8 cellular contexts compared by ENCODE assay signal in genomic region chrX:56946201-56946600, GRCh38. TPM values are rescaled to one million over a fixed set of nuclear protein-coding genes. Genes with fewer than 3 reads are reported as not detected.
DNase-seq lines count a peak whose midpoint lies in the region; ATAC-seq and TF ChIP-seq lines count a peak whose summit lies in the region.
"Not testable (repeated sequence)": the region's sequence is repeated elsewhere in the genome, so short reads cannot be mapped to it uniquely, and the experiment has no call there.
"Had no signal": no experiment of that assay in that cellular context is flagged by ENCODE, and none has a peak within 500 bp of the region (broad histone marks: within the 10 kb centered on the region; RNA-seq: fewer than 3 reads in every experiment).

No MANE protein-coding gene starts in this region.

- not testable (repeated sequence) for H3K18ac ChIP-seq in IMR-90 (ENCODE audit: low read depth, low read length)

- TF ChIP-seq POLR2A in IMR-90 (IDR thresholded peaks at IDR 0.05; ENCODE audit: low read depth, low read length) = not testable (repeated sequence)

- no CpG with 5 or more reads among the region's 2 CpGs for WGBS in IMR-90 (ENCODE audit: extremely low coverage in 2 of 2, insufficient read length in 1 of 2), 2 experiments

- H3K36me3 ChIP-seq in IMR-90 (ENCODE audit: control insufficient read depth, insufficient read depth, low read length); PC-9 (ENCODE audit: low read depth): not testable (repeated sequence)

- H3K27me3 ChIP-seq in IMR-90 (ENCODE audit: control insufficient read depth, insufficient read depth, low read length); PC-9 (ENCODE audit: insufficient read depth, low read depth): not testable (repeated sequence)

- POLR2A ChIA-PET in IMR-90 (lab: Charles Lee; ENCODE audit: unreplicated experiment) = not testable (repeated sequence)
- POLR2A ChIA-PET in PC-9 (lab: Charles Lee; ENCODE audit: unreplicated experiment) = interaction anchor here (0.6 kb wide), 1 partner anchor 1933 kb away, joined by 3 read pairs; no protein-coding TSS in a partner anchor

- not testable (repeated sequence) for H3K9me3 ChIP-seq in IMR-90 (ENCODE audit: control insufficient read depth, insufficient read depth, low read length); PC-9 (ENCODE audit: insufficient read depth, low read depth)

- H3K4ac ChIP-seq in IMR-90 (ENCODE audit: low read depth, low read length) = not testable (repeated sequence)

- not testable (repeated sequence) for H2BK120ac ChIP-seq in IMR-90 (ENCODE audit: low read depth, low read length)

- not testable (repeated sequence) for H3K79me2 ChIP-seq in PC-9 (ENCODE audit: low read depth)

- not testable (repeated sequence) for H3K4me1 ChIP-seq in IMR-90 (ENCODE audit: control insufficient read depth, insufficient read depth, low read length); PC-9 (replicated peaks; ENCODE audit: insufficient read depth)

- not testable (repeated sequence) for H2BK5ac ChIP-seq in IMR-90 (ENCODE audit: low read depth, low read length, poor library complexity, severe bottlenecking)

- not testable (repeated sequence) for H2BK15ac ChIP-seq in IMR-90 (ENCODE audit: low read depth, low read length)

- not testable (repeated sequence) for H2AK5ac ChIP-seq in IMR-90 (ENCODE audit: low read depth, low read length)

- H4K91ac ChIP-seq in IMR-90 (ENCODE audit: insufficient read depth, low read depth, low read length) = not testable (repeated sequence)

- intact Hi-C loops in IMR-90 (cut with micrococcal nuclease); PC-9 (cut with micrococcal nuclease; ENCODE audit: unreplicated experiment): not testable (repeated sequence)

- H4K8ac ChIP-seq in IMR-90 (ENCODE audit: low read depth in 2 of 2, low read length in 2 of 2) = not testable (repeated sequence)

- H3K27ac ChIP-seq in IMR-90 (ENCODE audit: insufficient read depth, low read length); PC-9: not testable (repeated sequence)

- H3K4me3 ChIP-seq in IMR-90 (ENCODE audit: insufficient read depth, low read depth, low read length); PC-9; astrocyte of the cerebellum (ENCODE audit: low read depth, low read length): not testable (repeated sequence)

- not testable (repeated sequence) for H3K79me1 ChIP-seq in IMR-90 (ENCODE audit: low read depth in 1 of 2, low read length in 2 of 2)

- ATAC-seq in IMR-90 (ENCODE audit: low read depth) = not testable (repeated sequence)

- dilution Hi-C loops in IMR-90 (cut with HindIII; ENCODE audit: low sequenced_read_pairs, unreplicated experiment) = not testable (repeated sequence)

- H3K9me2 ChIP-seq in PC-9 (ENCODE audit: insufficient read depth) = not testable (repeated sequence)

- not testable (repeated sequence) for H2AK9ac ChIP-seq in IMR-90 (replicated peaks; ENCODE audit: low read depth, low read length, poor library complexity)

- in situ Hi-C loops in IMR-90 (cut with MboI; ENCODE audit: low sequenced_read_pairs); astrocyte of the cerebellum (cut with HindIII; ENCODE audit: low sequenced_read_pairs): not testable (repeated sequence)

- H3K23ac ChIP-seq in IMR-90 (ENCODE audit: low read depth, low read length) = not testable (repeated sequence)

- not testable (repeated sequence) for H3K4me2 ChIP-seq in IMR-90 (ENCODE audit: low read depth, low read length); PC-9

- not testable (repeated sequence) for H2BK20ac ChIP-seq in IMR-90 (ENCODE audit: low read depth, low read length)

- H3K9me1 ChIP-seq in IMR-90 (ENCODE audit: insufficient read depth, low read length) = not testable (repeated sequence)

- H4K5ac ChIP-seq in IMR-90 (ENCODE audit: low read depth, low read length) = not testable (repeated sequence)

- not testable (repeated sequence) for TF ChIP-seq RAD21 in IMR-90 (IDR thresholded peaks at IDR 0.05; ENCODE audit: low read length)

- H3F3A ChIP-seq in PC-9 (ENCODE audit: insufficient read depth, low read depth) = not testable (repeated sequence)

- H2AFZ ChIP-seq in IMR-90 (replicated peaks; ENCODE audit: low read length, poor library complexity); PC-9: not testable (repeated sequence)

- BruUV-seq in IMR-90 (replicated peaks; lab: Mats Ljungman, UMichigan); PC-9 (replicated peaks; lab: Mats Ljungman, UMichigan): not testable (repeated sequence)

- not testable (repeated sequence) for H3K56ac ChIP-seq in IMR-90 (ENCODE audit: extremely low read depth, insufficient read depth, low read length)

- CTCF ChIA-PET in IMR-90 (lab: Yijun Ruan, JAX); PC-9 (lab: Charles Lee): not testable (repeated sequence)

- not testable (repeated sequence) for TF ChIP-seq CTCF in IMR-90 (conservative IDR thresholded peaks at IDR 0.05; ENCODE audit: low read depth, low read length); PC-9 (conservative IDR thresholded peaks at IDR 0.05); astrocyte of the cerebellum (IDR thresholded peaks at IDR 0.05; ENCODE audit: low read depth, low read length, missing control alignments)

- DNase-seq in DMS53 treated with DMSO at 0.1 percent for 48 hours (lab: John Stamatoyannopoulos, UW; ENCODE audit: unreplicated experiment) (peak; percentile 33), IMR-90 (peak; percentile 59), NCI-H2107 (lab: John Stamatoyannopoulos, UW) (peak; percentile 35), PC-9 (peak; percentile 69 to 79), astrocyte of the cerebellum (ENCODE audit: low read depth) (peak; percentile 52), fibroblast of gingiva (ENCODE audit: low read depth) (peak; percentile 72), myocyte (ENCODE audit: low read depth) (peak; percentile 48)

- H3K14ac ChIP-seq in IMR-90 (replicated peaks; ENCODE audit: low read depth, low read length) = not testable (repeated sequence)

- H3K9ac ChIP-seq in IMR-90 (ENCODE audit: low read depth, low read length) = not testable (repeated sequence)

- not testable (repeated sequence) for H4K20me1 ChIP-seq in IMR-90 (ENCODE audit: insufficient read depth, low read length); PC-9 (ENCODE audit: insufficient read depth)

RNA-seq across cellular contexts. Expression of gene SPIN3, which starts 49.1 kb away (rescaled TPM):
- total RNA-seq in IMR-90 (2012; rRNA removed) = 4.3 and 4.4 TPM in 2 replicates
- polyA plus RNA-seq in IMR-90 (2012; rRNA removed) = 4.7 and 5.3 TPM in 2 replicates
- 1.3 and 2.9 TPM in 2 replicates for polyA plus RNA-seq in IMR-90 (2012; cell fraction: cytosol; rRNA removed)
- polyA plus RNA-seq in IMR-90 (2012; cell fraction: nucleus; rRNA removed; ENCODE audit: low replicate concordance) = 17.7 and 24.9 TPM in 2 replicates
- total RNA-seq in PC-9 (2021) = 29.8 and 39.6 TPM in 2 replicates
- 7.8 and 9.0 TPM in 2 replicates for total RNA-seq in myocyte
- 6.0 TPM for polyA plus RNA-seq in myocyte (2012)
- total RNA-seq: OCI-LY7 had no signal
